In genomic region chr13:19586904-19587634, GRCh38 we compare ENCODE assay signal across 8 cellular contexts. TPM values are rescaled to one million over a fixed set of nuclear protein-coding genes. Genes with fewer than 3 reads are reported as not detected.
DNase-seq lines count a peak whose midpoint lies in the region; ATAC-seq and TF ChIP-seq lines count a peak whose summit lies in the region.

No MANE protein-coding gene starts in this region.

- peak overlapping the region; percentile 78 for H3K4me3 Mint-ChIP-seq in activated CD4-positive, alpha-beta T cell treated with anti-CD3 and anti-CD28 coated beads for 36 hours

- H3K27ac ChIP-seq in Karpas-422 (ENCODE audit: low read length) = peak overlapping the region; percentile 61

- peak overlapping the region; percentile 94 for H2AFZ ChIP-seq in Karpas-422 (ENCODE audit: low read length)

- intact Hi-C loops in activated CD4-positive, alpha-beta T cell treated with anti-CD3 and anti-CD28 coated beads for 36 hours (cut with DNase I, micrococcal nuclease) = loop anchor here (1.0 to 10.0 kb wide), 7 partner anchors 22 to 432 kb away; partner anchors contain the start of genes MPHOSPH8 (in 1 of the 2), PSPC1 (in 1 of the 2), ZMYM2 (in 1 of the 2) and ZMYM5 (in 1 of the 2)

- H3K36me3 Mint-ChIP-seq in activated CD4-positive, alpha-beta T cell treated with anti-CD3 and anti-CD28 coated beads for 36 hours (ENCODE audit: low read depth) = peaks cover 2% of the 10 kb centered on the region

- peaks cover 14% of the 10 kb centered on the region for H3K4me1 Mint-ChIP-seq in activated CD4-positive, alpha-beta T cell treated with anti-CD3 and anti-CD28 coated beads for 36 hours

- H3K4me3 ChIP-seq in Karpas-422 (ENCODE audit: low read length) = peak overlapping the region; percentile 71
- no peak overlapping the region for H3K4me3 ChIP-seq in epithelial cell of esophagus (ENCODE audit: low read length)

- TF ChIP-seq CTCF in GM10266 (IDR thresholded peaks at IDR 0.05; ENCODE audit: control insufficient read depth, insufficient read depth, low read depth, missing control alignments) = peak; percentile 30
- TF ChIP-seq CTCF in epithelial cell of esophagus (IDR thresholded peaks at IDR 0.05; ENCODE audit: insufficient read depth, low read depth, low read length, missing control alignments) = no peak

- H3K36me3 ChIP-seq in Karpas-422 (ENCODE audit: insufficient read depth, low read length) = no peaks in the 10 kb centered on the region

- peak; percentile 78 for ATAC-seq in GM21717 (IDR thresholded peaks at IDR 0.05; ENCODE audit: unreplicated experiment)
- peak; percentile 90 for ATAC-seq in activated CD4-positive, alpha-beta T cell treated with anti-CD3 and anti-CD28 coated beads for 36 hours

- DNase-seq in GM10266 (ENCODE audit: extremely low spot score) (peak; percentile 65), Karpas-422 (peak; percentile 91), epithelial cell of esophagus (ENCODE audit: low read depth) (peak; percentile 19), retina (no peak), NCI-H2029 treated with DMSO at 0.1 percent for 48 hours (lab: John Stamatoyannopoulos, UW) (no peak)
- DNase-seq in activated CD4-positive, alpha-beta T cell treated with anti-CD3 and anti-CD28 coated beads for 36 hours = peak; percentile 91
- DNase-seq in stimulated activated CD4-positive, alpha-beta T cell treated with anti-CD3 and anti-CD28 coated beads, Interleukin-1b, Interleukin-23, amount 100 ng/mL, for 48 hours = peak; percentile 87

- no peaks in the 10 kb centered on the region for H3K9me3 ChIP-seq in Karpas-422 (ENCODE audit: low read length)

- no peaks in the 10 kb centered on the region for H4K20me1 ChIP-seq in Karpas-422 (ENCODE audit: insufficient read depth, low read depth, low read length)

- peak overlapping the region; percentile 68 for H3K9ac ChIP-seq in Karpas-422 (ENCODE audit: low read length)

- no peaks in the 10 kb centered on the region for H3K79me2 ChIP-seq in Karpas-422 (ENCODE audit: low read length)

- H3K9me3 Mint-ChIP-seq in activated CD4-positive, alpha-beta T cell treated with anti-CD3 and anti-CD28 coated beads for 36 hours (ENCODE audit: low read depth) = no peaks in the 10 kb centered on the region

- H3K27ac Mint-ChIP-seq in activated CD4-positive, alpha-beta T cell treated with anti-CD3 and anti-CD28 coated beads for 36 hours = peak overlapping the region; percentile 93

- CTCF ChIA-PET in activated CD4-positive, alpha-beta T cell treated with anti-CD3 and anti-CD28 coated beads for 36 hours (lab: Charles Lee) = interaction anchor here (0.6 to 1.6 kb wide), 8 partner anchors 17 to 574 kb away, joined by 3 to 7 read pairs (median 4); partner anchors contain the start of gene GJA3

- H3K4me2 ChIP-seq in Karpas-422 (ENCODE audit: low read depth, low read length, poor library complexity, severe bottlenecking) = peak overlapping the region; percentile 73

- POLR2A ChIA-PET in activated CD4-positive, alpha-beta T cell treated with anti-CD3 and anti-CD28 coated beads for 36 hours (lab: Charles Lee) = no interaction called here

- no peaks in the 10 kb centered on the region for H3K9me2 ChIP-seq in Karpas-422 (replicated peaks; ENCODE audit: insufficient read depth, low read length)

- H3K4me1 ChIP-seq in Karpas-422 (ENCODE audit: low read length) = peaks cover 14% of the 10 kb centered on the region

- no peaks in the 10 kb centered on the region for H3K27me3 Mint-ChIP-seq in activated CD4-positive, alpha-beta T cell treated with anti-CD3 and anti-CD28 coated beads for 36 hours

- no peaks in the 10 kb centered on the region for H3K27me3 ChIP-seq in Karpas-422 (ENCODE audit: low read length)

RNA-seq across cellular contexts. Expression of gene TPTE2, which starts 25.7 kb away (rescaled TPM):
- total RNA-seq in Karpas-422 (2014; rRNA removed; shearing (Covaris generic); ENCODE audit: low replicate concordance) = 0.34 TPM in 1 of 2 replicates, not detected in the other
- total RNA-seq in activated CD4-positive, alpha-beta T cell treated with anti-CD3 and anti-CD28 coated beads for 36 hours = under 1 TPM; 0.11 to 0.25 TPM

RNA-seq across cellular contexts. Expression of gene MPHOSPH8, which starts 46.4 kb away (rescaled TPM):
- 11.4 and 16.1 TPM in 2 replicates for total RNA-seq in Karpas-422 (2014; rRNA removed; shearing (Covaris generic); ENCODE audit: low replicate concordance)
- 10 to 100 TPM; 39.1 to 39.8 TPM for total RNA-seq in activated CD4-positive, alpha-beta T cell treated with anti-CD3 and anti-CD28 coated beads for 36 hours

Comparison
In these comparisons a context has a peak if more than half of its experiments do, and no peak if none do; other contexts are left out.
1. DNase-seq: peak in GM10266 (single experiment), Karpas-422 (single experiment), activated CD4-positive, alpha-beta T cell treated with anti-CD3 and anti-CD28 coated beads for 36 hours (single experiment), epithelial cell of esophagus (single experiment) and stimulated activated CD4-positive, alpha-beta T cell treated with anti-CD3 and anti-CD28 coated beads, Interleukin-1b, Interleukin-23, amount 100 ng/mL, for 48 hours (single experiment); none in retina (single experiment) and NCI-H2029 treated with DMSO at 0.1 percent for 48 hours (single experiment).